Comparison of ENCODE assay signal across 35 cellular contexts in the genomic region with DNA sequence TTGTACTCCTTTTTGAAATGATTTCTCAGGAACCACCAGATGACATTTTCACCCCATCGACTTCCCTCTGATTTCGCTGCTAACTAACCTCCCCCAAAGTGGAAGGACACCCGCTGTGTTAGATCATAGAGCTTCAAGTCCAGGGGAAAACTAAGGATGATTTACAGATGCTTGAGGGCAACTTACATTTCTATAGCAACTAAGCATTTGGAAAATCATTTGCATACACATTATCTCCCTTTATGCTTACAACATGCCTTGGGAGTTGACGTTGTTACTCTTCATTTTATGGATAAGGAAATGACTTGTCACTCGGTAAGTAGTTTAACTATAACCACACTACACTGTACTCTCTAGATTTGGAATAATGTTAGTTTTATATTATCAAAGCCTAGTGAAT. TPM values are rescaled to one million over a fixed set of nuclear protein-coding genes. Genes with fewer than 3 reads are reported as not detected.
"Had no signal": no experiment of that assay in that cellular context is flagged by ENCODE, and none has a peak within 500 bp of the region (broad histone marks: within the 10 kb centered on the region; RNA-seq: fewer than 3 reads in every experiment).

No MANE protein-coding gene starts in this region.

- ATAC-seq: activated CD8-positive, alpha-beta T cell treated with anti-CD3 and anti-CD28 coated beads, Interleukin-2, amount 10 ng/mL, durations not matched to agents 7 days and 5 days; activated naive CD4-positive, alpha-beta T cell treated with anti-CD3 and anti-CD28 coated beads, Interleukin-2, amount 50 U/mL, for 72 hours; body of pancreas; Right ventricle myocardium inferior had no signal

- H3K9me3 ChIP-seq: adrenal gland, body of pancreas, breast epithelium had no signal

- H3K27ac ChIP-seq: adrenal gland, body of pancreas, breast epithelium, PC-9, RWPE1, WERI-Rb-1 had no signal

- H3K4me3 Mint-ChIP-seq: activated CD8-positive, alpha-beta T cell treated with anti-CD3 and anti-CD28 coated beads, Interleukin-2, amount 10 ng/mL, durations not matched to agents 7 days and 5 days; activated naive CD4-positive, alpha-beta T cell treated with anti-CD3 and anti-CD28 coated beads for 36 hours; activated T-cell treated with anti-CD3 and anti-CD28 coated beads, Interleukin-2, amount 50 U/mL, for 24 hours had no signal

- H2AFZ ChIP-seq: PC-9 had no signal

- H3K36me3 ChIP-seq: adrenal gland, breast epithelium, WERI-Rb-1 had no signal

- H3K4me2 ChIP-seq: PC-9 had no signal

- H3K9me3 Mint-ChIP-seq: activated naive CD4-positive, alpha-beta T cell treated with anti-CD3 and anti-CD28 coated beads for 36 hours; activated naive CD4-positive, alpha-beta T cell treated with anti-CD3 and anti-CD28 coated beads, Interleukin-2, amount 50 U/mL, for 72 hours; activated T-cell treated with anti-CD3 and anti-CD28 coated beads, Interleukin-2, amount 50 U/mL, for 24 hours; activated T-helper 2 cell treated with anti-CD3 and anti-CD28 coated beads, Interferon-gamma antibody, Interleukin-2, Interleukin-4, amounts not matched to agents 10 μg/mL and 5 μg/mL and 100 μg/mL, durations not matched to agents 14 hours and 24 hours and 36 hours had no signal

- H3K36me3 Mint-ChIP-seq: activated naive CD4-positive, alpha-beta T cell treated with anti-CD3 and anti-CD28 coated beads, Interleukin-2, amount 50 U/mL, for 72 hours had no signal

- H3K27me3 ChIP-seq: adrenal gland, body of pancreas, breast epithelium had no signal

- DNase-seq: activated CD4-positive, alpha-beta T cell treated with anti-CD3 and anti-CD28 coated beads for 1 hour; activated CD4-positive, alpha-beta T cell treated with anti-CD3 and anti-CD28 coated beads for 48 hours; activated CD4-positive, alpha-beta T cell treated with anti-CD3 and anti-CD28 coated beads, Interleukin-2, amount 50 U/mL, for 48 hours; activated CD4-positive, CD25-positive, alpha-beta regulatory T cell; activated CD8-positive, alpha-beta T cell treated with anti-CD3 and anti-CD28 coated beads, Interleukin-2, amount 10 ng/mL, durations not matched to agents 7 days and 5 days; activated gamma-delta T cell treated with Interleukin-2 at 50 U/mL for 16 hours; activated naive CD4-positive, alpha-beta T cell treated with anti-CD3 and anti-CD28 coated beads for 36 hours; activated T-cell treated with anti-CD3 and anti-CD28 coated beads, Interleukin-2, amount 50 U/mL, for 24 hours; adrenal gland; body of pancreas; NCI-H1092 treated with DMSO at 0.1 percent for 48 hours; NCI-H146; NCI-H187; NCI-H2081; NCI-H2171 treated with DMSO at 0.1 percent for 48 hours; NCI-H2227 treated with DMSO at 0.1 percent for 48 hours; NCI-H446; NCI-H510A treated with DMSO at 0.1 percent for 48 hours; NCI-H748 treated with DMSO at 0.1 percent for 48 hours; NK-92 treated with Interleukin-12 subunit alpha and Interleukin-12 subunit beta, amount 100 ng/mL, for 24 hours; PC-9; SIG-M5; T1000; WERI-Rb-1 had no signal

- H3K4me3 ChIP-seq: adrenal gland, body of pancreas, breast epithelium, PC-9 had no signal

- H3K27ac Mint-ChIP-seq: activated CD8-positive, alpha-beta T cell treated with anti-CD3 and anti-CD28 coated beads, Interleukin-2, amount 10 ng/mL, durations not matched to agents 7 days and 5 days; activated naive CD4-positive, alpha-beta T cell treated with anti-CD3 and anti-CD28 coated beads for 36 hours; activated naive CD4-positive, alpha-beta T cell treated with anti-CD3 and anti-CD28 coated beads, Interleukin-2, amount 50 U/mL, for 72 hours; activated T-cell treated with anti-CD3 and anti-CD28 coated beads, Interleukin-2, amount 50 U/mL, for 24 hours; activated T-helper 2 cell treated with anti-CD3 and anti-CD28 coated beads, Interferon-gamma antibody, Interleukin-2, Interleukin-4, amounts not matched to agents 10 μg/mL and 5 μg/mL and 100 μg/mL, durations not matched to agents 14 hours and 24 hours and 36 hours had no signal

- H3K4me1 ChIP-seq: adrenal gland, body of pancreas, breast epithelium had no signal

RNA-seq across cellular contexts. Expression of a gene that starts 10.3 kb away (rescaled TPM):
- total RNA-seq: activated CD8-positive, alpha-beta T cell treated with anti-CD3 and anti-CD28 coated beads, Interleukin-2, amount 10 ng/mL, durations not matched to agents 7 days and 5 days; activated naive CD4-positive, alpha-beta T cell treated with anti-CD3 and anti-CD28 coated beads for 36 hours; activated naive CD4-positive, alpha-beta T cell treated with anti-CD3 and anti-CD28 coated beads, Interleukin-2, amount 50 U/mL, for 72 hours; activated T-helper 2 cell treated with anti-CD3 and anti-CD28 coated beads, Interferon-gamma antibody, Interleukin-2, Interleukin-4, amounts not matched to agents 10 μg/mL and 5 μg/mL and 100 μg/mL, durations not matched to agents 14 hours and 24 hours and 36 hours; adrenal gland; astrocyte; body of pancreas; breast epithelium; cardiac septum; M059J; OCI-LY7; PC-9; Right ventricle myocardium inferior; T-helper 1 cell treated with Interleukin-12 subunit alpha and Interleukin-12 subunit beta and Interleukin-4 antibody, amounts not matched to agents 30 ng/mL and 1 ng/mL, for 36 hours; T-helper 2 cell treated with Interferon-gamma antibody and Interleukin-4, amounts not matched to agents 100 ng/mL and 5 ng/mL, for 36 hours had no signal
- polyA plus RNA-seq: adrenal gland had no signal

RNA-seq across cellular contexts. Expression of a gene that starts 31.1 kb away (rescaled TPM):
- total RNA-seq: activated CD8-positive, alpha-beta T cell treated with anti-CD3 and anti-CD28 coated beads, Interleukin-2, amount 10 ng/mL, durations not matched to agents 7 days and 5 days; activated naive CD4-positive, alpha-beta T cell treated with anti-CD3 and anti-CD28 coated beads for 36 hours; activated naive CD4-positive, alpha-beta T cell treated with anti-CD3 and anti-CD28 coated beads, Interleukin-2, amount 50 U/mL, for 72 hours; activated T-helper 2 cell treated with anti-CD3 and anti-CD28 coated beads, Interferon-gamma antibody, Interleukin-2, Interleukin-4, amounts not matched to agents 10 μg/mL and 5 μg/mL and 100 μg/mL, durations not matched to agents 14 hours and 24 hours and 36 hours; adrenal gland; astrocyte; body of pancreas; breast epithelium; cardiac septum; M059J; OCI-LY7; PC-9; Right ventricle myocardium inferior; T-helper 1 cell treated with Interleukin-12 subunit alpha and Interleukin-12 subunit beta and Interleukin-4 antibody, amounts not matched to agents 30 ng/mL and 1 ng/mL, for 36 hours; T-helper 2 cell treated with Interferon-gamma antibody and Interleukin-4, amounts not matched to agents 100 ng/mL and 5 ng/mL, for 36 hours had no signal
- polyA plus RNA-seq: adrenal gland had no signal

RNA-seq across cellular contexts. Expression of a gene that starts 57.5 kb away (rescaled TPM):
- total RNA-seq: activated CD8-positive, alpha-beta T cell treated with anti-CD3 and anti-CD28 coated beads, Interleukin-2, amount 10 ng/mL, durations not matched to agents 7 days and 5 days; activated naive CD4-positive, alpha-beta T cell treated with anti-CD3 and anti-CD28 coated beads for 36 hours; activated naive CD4-positive, alpha-beta T cell treated with anti-CD3 and anti-CD28 coated beads, Interleukin-2, amount 50 U/mL, for 72 hours; activated T-helper 2 cell treated with anti-CD3 and anti-CD28 coated beads, Interferon-gamma antibody, Interleukin-2, Interleukin-4, amounts not matched to agents 10 μg/mL and 5 μg/mL and 100 μg/mL, durations not matched to agents 14 hours and 24 hours and 36 hours; adrenal gland; astrocyte; body of pancreas; breast epithelium; cardiac septum; M059J; OCI-LY7; PC-9; Right ventricle myocardium inferior; T-helper 1 cell treated with Interleukin-12 subunit alpha and Interleukin-12 subunit beta and Interleukin-4 antibody, amounts not matched to agents 30 ng/mL and 1 ng/mL, for 36 hours; T-helper 2 cell treated with Interferon-gamma antibody and Interleukin-4, amounts not matched to agents 100 ng/mL and 5 ng/mL, for 36 hours had no signal
- polyA plus RNA-seq: adrenal gland had no signal
